Comparison of ENCODE assay signal across 1 cellular context in the genomic region with DNA sequence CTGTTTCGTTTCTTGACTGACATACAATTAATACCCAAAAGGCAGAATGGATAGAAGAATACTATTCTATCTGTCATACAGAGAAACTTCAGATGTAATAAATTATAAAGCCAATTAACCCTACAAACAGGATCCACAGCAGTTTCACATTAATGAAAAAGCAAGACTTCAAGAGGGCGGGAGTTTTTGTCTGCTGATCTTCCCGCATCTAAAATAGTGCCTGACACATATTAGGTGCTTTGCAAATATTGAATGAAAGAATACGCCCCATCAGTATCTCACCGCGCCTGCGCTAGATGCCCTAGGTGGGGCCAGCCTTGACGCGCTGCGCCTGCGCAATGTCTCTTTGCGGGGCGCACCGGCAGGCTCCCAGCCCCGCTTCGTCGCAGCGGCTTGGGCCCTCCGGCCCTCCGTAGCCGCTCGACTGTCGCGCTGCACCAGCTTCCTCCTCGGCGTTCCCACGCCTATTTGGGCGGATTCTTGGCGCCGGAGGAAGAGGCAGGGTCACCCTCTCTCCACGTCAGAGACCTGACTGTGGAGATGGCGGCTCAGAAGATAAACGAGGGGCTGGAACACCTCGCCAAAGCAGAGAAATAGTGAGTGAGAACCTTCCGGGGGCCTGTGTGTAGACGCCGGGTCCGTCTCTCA.
A peak's percentile ranks its signal among the peaks of the same experiment; 100 is the strongest.
TF ChIP-seq lines count a peak whose summit lies in the region.

A gene (plus strand): TSS at position 465 of the 648 bp plus-strand sequence. CDS start 76 bp downstream, at position 541.

TF ChIP-seq in HepG2, 621 proteins besides CTCF, POLR2A, EP300 and RAD21 (continued from another document and continues in another):
- TF ChIP-seq, protein P1, sequence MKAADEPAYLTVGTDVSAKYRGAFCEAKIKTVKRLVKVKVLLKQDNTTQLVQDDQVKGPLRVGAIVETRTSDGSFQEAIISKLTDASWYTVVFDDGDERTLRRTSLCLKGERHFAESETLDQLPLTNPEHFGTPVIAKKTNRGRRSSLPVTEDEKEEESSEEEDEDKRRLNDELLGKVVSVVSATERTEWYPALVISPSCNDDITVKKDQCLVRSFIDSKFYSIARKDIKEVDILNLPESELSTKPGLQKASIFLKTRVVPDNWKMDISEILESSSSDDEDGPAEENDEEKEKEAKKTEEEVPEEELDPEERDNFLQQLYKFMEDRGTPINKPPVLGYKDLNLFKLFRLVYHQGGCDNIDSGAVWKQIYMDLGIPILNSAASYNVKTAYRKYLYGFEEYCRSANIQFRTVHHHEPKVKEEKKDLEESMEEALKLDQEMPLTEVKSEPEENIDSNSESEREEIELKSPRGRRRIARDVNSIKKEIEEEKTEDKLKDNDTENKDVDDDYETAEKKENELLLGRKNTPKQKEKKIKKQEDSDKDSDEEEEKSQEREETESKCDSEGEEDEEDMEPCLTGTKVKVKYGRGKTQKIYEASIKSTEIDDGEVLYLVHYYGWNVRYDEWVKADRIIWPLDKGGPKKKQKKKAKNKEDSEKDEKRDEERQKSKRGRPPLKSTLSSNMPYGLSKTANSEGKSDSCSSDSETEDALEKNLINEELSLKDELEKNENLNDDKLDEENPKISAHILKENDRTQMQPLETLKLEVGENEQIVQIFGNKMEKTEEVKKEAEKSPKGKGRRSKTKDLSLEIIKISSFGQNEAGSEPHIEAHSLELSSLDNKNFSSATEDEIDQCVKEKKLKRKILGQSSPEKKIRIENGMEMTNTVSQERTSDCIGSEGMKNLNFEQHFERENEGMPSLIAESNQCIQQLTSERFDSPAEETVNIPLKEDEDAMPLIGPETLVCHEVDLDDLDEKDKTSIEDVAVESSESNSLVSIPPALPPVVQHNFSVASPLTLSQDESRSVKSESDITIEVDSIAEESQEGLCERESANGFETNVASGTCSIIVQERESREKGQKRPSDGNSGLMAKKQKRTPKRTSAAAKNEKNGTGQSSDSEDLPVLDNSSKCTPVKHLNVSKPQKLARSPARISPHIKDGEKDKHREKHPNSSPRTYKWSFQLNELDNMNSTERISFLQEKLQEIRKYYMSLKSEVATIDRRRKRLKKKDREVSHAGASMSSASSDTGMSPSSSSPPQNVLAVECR (CRISPR knock-in tag; IDR thresholded peaks at IDR 0.05; ENCODE audit: borderline replicate concordance): peak; percentile 85; the same call in 1 of the 2 replicates
- TF ChIP-seq RFX5 (IDR thresholded peaks at IDR 0.05; ENCODE audit: low read depth, low read length): no peak
- TF ChIP-seq, protein P2, sequence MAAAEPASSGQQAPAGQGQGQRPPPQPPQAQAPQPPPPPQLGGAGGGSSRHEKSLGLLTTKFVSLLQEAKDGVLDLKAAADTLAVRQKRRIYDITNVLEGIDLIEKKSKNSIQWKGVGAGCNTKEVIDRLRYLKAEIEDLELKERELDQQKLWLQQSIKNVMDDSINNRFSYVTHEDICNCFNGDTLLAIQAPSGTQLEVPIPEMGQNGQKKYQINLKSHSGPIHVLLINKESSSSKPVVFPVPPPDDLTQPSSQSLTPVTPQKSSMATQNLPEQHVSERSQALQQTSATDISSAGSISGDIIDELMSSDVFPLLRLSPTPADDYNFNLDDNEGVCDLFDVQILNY (CRISPR knock-in tag; conservative IDR thresholded peaks at IDR 0.05): 0 out of 2 replicates have a peak, but pooled peaks have one; percentile 24
- TF ChIP-seq REPIN1 (CRISPR knock-in tag; IDR thresholded peaks at IDR 0.05; ENCODE audit: borderline replicate concordance, low read depth): peak; percentile 55; the same call in 1 of the 2 replicates
- TF ChIP-seq, protein P3, sequence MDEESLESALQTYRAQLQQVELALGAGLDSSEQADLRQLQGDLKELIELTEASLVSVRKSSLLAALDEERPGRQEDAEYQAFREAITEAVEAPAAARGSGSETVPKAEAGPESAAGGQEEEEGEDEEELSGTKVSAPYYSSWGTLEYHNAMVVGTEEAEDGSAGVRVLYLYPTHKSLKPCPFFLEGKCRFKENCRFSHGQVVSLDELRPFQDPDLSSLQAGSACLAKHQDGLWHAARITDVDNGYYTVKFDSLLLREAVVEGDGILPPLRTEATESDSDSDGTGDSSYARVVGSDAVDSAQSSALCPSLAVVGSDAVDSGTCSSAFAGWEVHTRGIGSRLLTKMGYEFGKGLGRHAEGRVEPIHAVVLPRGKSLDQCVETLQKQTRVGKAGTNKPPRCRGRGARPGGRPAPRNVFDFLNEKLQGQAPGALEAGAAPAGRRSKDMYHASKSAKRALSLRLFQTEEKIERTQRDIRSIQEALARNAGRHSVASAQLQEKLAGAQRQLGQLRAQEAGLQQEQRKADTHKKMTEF (CRISPR knock-in tag; IDR thresholded peaks at IDR 0.05): peak; percentile 39; the same call in 1 of the 2 replicates
- TF ChIP-seq ZNF614 (CRISPR knock-in tag; IDR thresholded peaks at IDR 0.05; ENCODE audit: borderline replicate concordance): peak; percentile 68; the same call in 1 of the 2 replicates
- TF ChIP-seq MAZ (IDR thresholded peaks at IDR 0.05; ENCODE audit: borderline replicate concordance, low read depth, low read length): peak; percentile 78
- no peak for TF ChIP-seq MAZ (CRISPR knock-in tag; IDR thresholded peaks at IDR 0.05; ENCODE audit: low read depth)
- TF ChIP-seq TBX3 (IDR thresholded peaks at IDR 0.05; ENCODE audit: borderline replicate concordance): 0 out of 2 replicates have a peak, but pooled peaks have one; percentile 10
- TF ChIP-seq ZNF790 (CRISPR knock-in tag; IDR thresholded peaks at IDR 0.05; ENCODE audit: borderline replicate concordance): no peak
- TF ChIP-seq, protein P4, sequence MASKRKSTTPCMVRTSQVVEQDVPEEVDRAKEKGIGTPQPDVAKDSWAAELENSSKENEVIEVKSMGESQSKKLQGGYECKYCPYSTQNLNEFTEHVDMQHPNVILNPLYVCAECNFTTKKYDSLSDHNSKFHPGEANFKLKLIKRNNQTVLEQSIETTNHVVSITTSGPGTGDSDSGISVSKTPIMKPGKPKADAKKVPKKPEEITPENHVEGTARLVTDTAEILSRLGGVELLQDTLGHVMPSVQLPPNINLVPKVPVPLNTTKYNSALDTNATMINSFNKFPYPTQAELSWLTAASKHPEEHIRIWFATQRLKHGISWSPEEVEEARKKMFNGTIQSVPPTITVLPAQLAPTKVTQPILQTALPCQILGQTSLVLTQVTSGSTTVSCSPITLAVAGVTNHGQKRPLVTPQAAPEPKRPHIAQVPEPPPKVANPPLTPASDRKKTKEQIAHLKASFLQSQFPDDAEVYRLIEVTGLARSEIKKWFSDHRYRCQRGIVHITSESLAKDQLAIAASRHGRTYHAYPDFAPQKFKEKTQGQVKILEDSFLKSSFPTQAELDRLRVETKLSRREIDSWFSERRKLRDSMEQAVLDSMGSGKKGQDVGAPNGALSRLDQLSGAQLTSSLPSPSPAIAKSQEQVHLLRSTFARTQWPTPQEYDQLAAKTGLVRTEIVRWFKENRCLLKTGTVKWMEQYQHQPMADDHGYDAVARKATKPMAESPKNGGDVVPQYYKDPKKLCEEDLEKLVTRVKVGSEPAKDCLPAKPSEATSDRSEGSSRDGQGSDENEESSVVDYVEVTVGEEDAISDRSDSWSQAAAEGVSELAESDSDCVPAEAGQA (IDR thresholded peaks at IDR 0.05; ENCODE audit: low read depth): peak; percentile 37; the same call in 1 of the 2 replicates
- TF ChIP-seq, protein P4 (CRISPR knock-in tag; IDR thresholded peaks at IDR 0.05; ENCODE audit: borderline replicate concordance): no peak
- TF ChIP-seq, protein P5, sequence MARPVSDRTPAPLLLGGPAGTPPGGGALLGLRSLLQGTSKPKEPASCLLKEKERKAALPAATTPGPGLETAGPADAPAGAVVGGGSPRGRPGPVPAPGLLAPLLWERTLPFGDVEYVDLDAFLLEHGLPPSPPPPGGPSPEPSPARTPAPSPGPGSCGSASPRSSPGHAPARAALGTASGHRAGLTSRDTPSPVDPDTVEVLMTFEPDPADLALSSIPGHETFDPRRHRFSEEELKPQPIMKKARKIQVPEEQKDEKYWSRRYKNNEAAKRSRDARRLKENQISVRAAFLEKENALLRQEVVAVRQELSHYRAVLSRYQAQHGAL (CRISPR knock-in tag; IDR thresholded peaks at IDR 0.05; ENCODE audit: not compliant biosample characterization): peak; percentile 65
- TF ChIP-seq, protein P6, sequence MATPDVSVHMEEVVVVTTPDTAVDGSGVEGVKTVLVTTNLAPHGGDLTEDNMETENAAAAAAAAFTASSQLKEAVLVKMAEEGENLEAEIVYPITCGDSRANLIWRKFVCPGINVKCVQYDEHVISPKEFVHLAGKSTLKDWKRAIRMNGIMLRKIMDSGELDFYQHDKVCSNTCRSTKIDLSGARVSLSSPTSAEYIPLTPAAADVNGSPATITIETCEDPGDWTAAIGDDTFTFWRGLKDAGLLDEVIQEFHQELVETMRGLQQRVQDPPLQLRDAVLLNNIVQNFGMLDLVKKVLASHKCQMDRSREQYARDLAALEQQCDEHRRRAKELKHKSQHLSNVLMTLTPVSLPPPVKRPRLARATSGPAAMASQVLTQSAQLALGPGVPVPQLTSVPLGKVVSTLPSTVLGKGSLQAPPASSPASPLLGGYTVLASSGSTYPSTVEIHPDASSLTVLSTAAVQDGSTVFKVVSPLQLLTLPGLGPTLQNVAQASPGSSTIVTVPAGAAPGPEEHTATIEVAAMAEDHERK (CRISPR knock-in tag; IDR thresholded peaks at IDR 0.05; ENCODE audit: low read depth): 0 out of 2 replicates have a peak, but pooled peaks have one; percentile 51
- TF ChIP-seq ZBTB1 (CRISPR knock-in tag; IDR thresholded peaks at IDR 0.05; ENCODE audit: borderline replicate concordance): no peak
- TF ChIP-seq, protein P7, sequence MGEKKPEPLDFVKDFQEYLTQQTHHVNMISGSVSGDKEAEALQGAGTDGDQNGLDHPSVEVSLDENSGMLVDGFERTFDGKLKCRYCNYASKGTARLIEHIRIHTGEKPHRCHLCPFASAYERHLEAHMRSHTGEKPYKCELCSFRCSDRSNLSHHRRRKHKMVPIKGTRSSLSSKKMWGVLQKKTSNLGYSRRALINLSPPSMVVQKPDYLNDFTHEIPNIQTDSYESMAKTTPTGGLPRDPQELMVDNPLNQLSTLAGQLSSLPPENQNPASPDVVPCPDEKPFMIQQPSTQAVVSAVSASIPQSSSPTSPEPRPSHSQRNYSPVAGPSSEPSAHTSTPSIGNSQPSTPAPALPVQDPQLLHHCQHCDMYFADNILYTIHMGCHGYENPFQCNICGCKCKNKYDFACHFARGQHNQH (CRISPR knock-in tag; IDR thresholded peaks at IDR 0.05): peak; percentile 68
- TF ChIP-seq BCL6 (CRISPR knock-in tag; IDR thresholded peaks at IDR 0.05): peak; percentile 40; the same call in 1 of the 2 replicates
- no peak for TF ChIP-seq ZNF782 (CRISPR knock-in tag; IDR thresholded peaks at IDR 0.05; ENCODE audit: borderline replicate concordance)
- no peak for TF ChIP-seq ZNF570 (CRISPR knock-in tag; IDR thresholded peaks at IDR 0.05; ENCODE audit: borderline replicate concordance)
- 0 out of 2 replicates have a peak, but pooled peaks have one; percentile 17 for TF ChIP-seq PPARG (CRISPR knock-in tag; conservative IDR thresholded peaks at IDR 0.05)
- TF ChIP-seq MXD4 (CRISPR knock-in tag; IDR thresholded peaks at IDR 0.05): peak; percentile 28; the same call in 1 of the 2 replicates
- TF ChIP-seq, protein P8, sequence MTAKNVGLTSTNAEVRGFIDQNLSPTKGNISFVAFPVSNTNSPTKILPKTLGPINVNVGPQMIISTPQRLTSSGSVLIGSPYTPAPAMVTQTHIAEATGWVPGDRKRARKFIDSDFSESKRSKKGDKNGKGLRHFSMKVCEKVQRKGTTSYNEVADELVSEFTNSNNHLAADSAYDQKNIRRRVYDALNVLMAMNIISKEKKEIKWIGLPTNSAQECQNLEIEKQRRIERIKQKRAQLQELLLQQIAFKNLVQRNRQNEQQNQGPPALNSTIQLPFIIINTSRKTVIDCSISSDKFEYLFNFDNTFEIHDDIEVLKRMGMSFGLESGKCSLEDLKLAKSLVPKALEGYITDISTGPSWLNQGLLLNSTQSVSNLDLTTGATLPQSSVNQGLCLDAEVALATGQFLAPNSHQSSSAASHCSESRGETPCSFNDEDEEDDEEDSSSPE (CRISPR knock-in tag; IDR thresholded peaks at IDR 0.05): peak; percentile 85
- TF ChIP-seq ZNF780A (CRISPR knock-in tag; IDR thresholded peaks at IDR 0.05): peak; percentile 75; the same call in 1 of the 2 replicates
- TF ChIP-seq ZNF331 (CRISPR knock-in tag; IDR thresholded peaks at IDR 0.05): peak; percentile 67; the same call in 1 of the 2 replicates
- TF ChIP-seq CREM (IDR thresholded peaks at IDR 0.05): peak; percentile 41
- no peak for TF ChIP-seq CREM (CRISPR knock-in tag; IDR thresholded peaks at IDR 0.05)
- peak; percentile 32; the same call in 1 of the 2 replicates for TF ChIP-seq PITX1 (CRISPR knock-in tag; IDR thresholded peaks at IDR 0.05)
- TF ChIP-seq, protein P9, sequence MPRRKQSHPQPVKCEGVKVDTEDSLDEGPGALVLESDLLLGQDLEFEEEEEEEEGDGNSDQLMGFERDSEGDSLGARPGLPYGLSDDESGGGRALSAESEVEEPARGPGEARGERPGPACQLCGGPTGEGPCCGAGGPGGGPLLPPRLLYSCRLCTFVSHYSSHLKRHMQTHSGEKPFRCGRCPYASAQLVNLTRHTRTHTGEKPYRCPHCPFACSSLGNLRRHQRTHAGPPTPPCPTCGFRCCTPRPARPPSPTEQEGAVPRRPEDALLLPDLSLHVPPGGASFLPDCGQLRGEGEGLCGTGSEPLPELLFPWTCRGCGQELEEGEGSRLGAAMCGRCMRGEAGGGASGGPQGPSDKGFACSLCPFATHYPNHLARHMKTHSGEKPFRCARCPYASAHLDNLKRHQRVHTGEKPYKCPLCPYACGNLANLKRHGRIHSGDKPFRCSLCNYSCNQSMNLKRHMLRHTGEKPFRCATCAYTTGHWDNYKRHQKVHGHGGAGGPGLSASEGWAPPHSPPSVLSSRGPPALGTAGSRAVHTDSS (CRISPR knock-in tag; conservative IDR thresholded peaks at IDR 0.05): peak; percentile 68; the same call in 1 of the 2 replicates
- TF ChIP-seq ZNF781 (CRISPR knock-in tag; IDR thresholded peaks at IDR 0.05; ENCODE audit: borderline replicate concordance, not compliant biosample characterization): peak; percentile 47
- TF ChIP-seq ZNF441 (CRISPR knock-in tag; IDR thresholded peaks at IDR 0.05; ENCODE audit: borderline replicate concordance): peak; percentile 82; the same call in 1 of the 2 replicates
- peak; percentile 95 for TF ChIP-seq ZKSCAN1 (IDR thresholded peaks at IDR 0.05; ENCODE audit: low read length)
- TF ChIP-seq, protein P10, sequence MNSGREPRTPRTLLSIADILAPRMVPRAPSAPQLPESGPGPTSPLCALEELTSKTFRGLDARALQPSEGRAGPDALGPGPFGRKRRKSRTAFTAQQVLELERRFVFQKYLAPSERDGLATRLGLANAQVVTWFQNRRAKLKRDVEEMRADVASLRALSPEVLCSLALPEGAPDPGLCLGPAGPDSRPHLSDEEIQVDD (CRISPR knock-in tag; IDR thresholded peaks at IDR 0.05; ENCODE audit: borderline replicate concordance): 0 out of 2 replicates have a peak, but pooled peaks have one; percentile 35
- 0 out of 2 replicates have a peak, but pooled peaks have one; percentile 36 for TF ChIP-seq ZNF232 (CRISPR knock-in tag; IDR thresholded peaks at IDR 0.05; ENCODE audit: borderline replicate concordance)
